In genomic region chr7:4235596-4235995, GRCh38 we compare ENCODE assay signal across 19 cellular contexts.
DNase-seq lines count a peak whose midpoint lies in the region; ATAC-seq and TF ChIP-seq lines count a peak whose summit lies in the region.
"Had no signal": no experiment of that assay in that cellular context is flagged by ENCODE, and none has a peak within 500 bp of the region (broad histone marks: within the 10 kb centered on the region; RNA-seq: fewer than 3 reads in every experiment).

No MANE protein-coding gene starts in this region.

- intact Hi-C loops in sciatic nerve (cut with DNase I), result loop anchor here (5.0 kb wide), 1 partner anchor 1988 kb away; no protein-coding TSS in a partner anchor

- no peaks in the 10 kb centered on the region for H3K4me1 Mint-ChIP-seq in chondrocyte (ENCODE audit: low read depth)
- H3K4me1 Mint-ChIP-seq in activated naive CD8-positive, alpha-beta T cell treated with anti-CD3 and anti-CD28 coated beads for 36 hours, result peaks cover 1% of the 10 kb centered on the region

- ATAC-seq in left lobe of liver (peak; percentile 31), sciatic nerve (no peak)
- ATAC-seq: Right ventricle myocardium inferior had no signal

- H3K4me3 Mint-ChIP-seq in chondrocyte (ENCODE audit: unreplicated experiment), result no peak overlapping the region
- H3K4me3 Mint-ChIP-seq in activated naive CD8-positive, alpha-beta T cell treated with anti-CD3 and anti-CD28 coated beads for 36 hours, result no peak overlapping the region

- H3K9me3 Mint-ChIP-seq in chondrocyte (ENCODE audit: low read depth), result no peaks in the 10 kb centered on the region
- no peaks in the 10 kb centered on the region for H3K9me3 Mint-ChIP-seq in activated naive CD8-positive, alpha-beta T cell treated with anti-CD3 and anti-CD28 coated beads for 36 hours

- no peak for TF ChIP-seq CTCF in chondrocyte (IDR thresholded peaks at IDR 0.05)

- no peaks in the 10 kb centered on the region for H3K36me3 Mint-ChIP-seq in chondrocyte (ENCODE audit: low read depth)
- H3K36me3 Mint-ChIP-seq in activated naive CD8-positive, alpha-beta T cell treated with anti-CD3 and anti-CD28 coated beads for 36 hours, result no peaks in the 10 kb centered on the region

- H3K27ac Mint-ChIP-seq in chondrocyte (ENCODE audit: unreplicated experiment), result no peak overlapping the region
- H3K27ac Mint-ChIP-seq in activated naive CD8-positive, alpha-beta T cell treated with anti-CD3 and anti-CD28 coated beads for 36 hours, result no peak overlapping the region

- DNase-seq in COLO668 (lab: John Stamatoyannopoulos, UW; ENCODE audit: unreplicated experiment) (peak; percentile 22), chondrocyte (ENCODE audit: low spot score) (peak; percentile 87), left lobe of liver (ENCODE audit: low spot score) (no peak), sciatic nerve (ENCODE audit: low spot score) (peak; percentile 27), DMS153 treated with DMSO at 0.1 percent for 48 hours (lab: John Stamatoyannopoulos, UW; ENCODE audit: unreplicated experiment) (no peak), COR-L47 (lab: John Stamatoyannopoulos, UW) (no peak)
- no peak for DNase-seq in NK-92 treated with Interleukin-12 subunit alpha and Interleukin-12 subunit beta, amount 100 ng/mL, for 24 hours (lab: John Stamatoyannopoulos, UW)
- DNase-seq in activated naive CD8-positive, alpha-beta T cell treated with anti-CD3 and anti-CD28 coated beads for 36 hours, result no peak
- DNase-seq: BE2C, GM23248, IMR-90, NCI-H1092 treated with DMSO at 0.1 percent for 48 hours, NCI-H146, NCI-H2029, NCI-H226, NCI-H524, NCI-H82, OCI-M1 had no signal

- no peaks in the 10 kb centered on the region for H3K27me3 Mint-ChIP-seq in chondrocyte (ENCODE audit: low read depth)
- H3K27me3 Mint-ChIP-seq in activated naive CD8-positive, alpha-beta T cell treated with anti-CD3 and anti-CD28 coated beads for 36 hours, result no peaks in the 10 kb centered on the region

Comparison
In these comparisons a context has a peak if more than half of its experiments do, and no peak if none do; other contexts are left out.
1. DNase-seq: peak in COLO668 (single experiment), chondrocyte (single experiment) and sciatic nerve (single experiment); none in left lobe of liver (single experiment), NK-92 treated with Interleukin-12 subunit alpha and Interleukin-12 subunit beta, amount 100 ng/mL, for 24 hours (single experiment), DMS153 treated with DMSO at 0.1 percent for 48 hours (single experiment), COR-L47 (single experiment) and activated naive CD8-positive, alpha-beta T cell treated with anti-CD3 and anti-CD28 coated beads for 36 hours (single experiment).